ENCODE assay signal across 1 cellular context in genomic region chr4:153020460-153020859, GRCh38.
TF ChIP-seq lines count a peak whose summit lies in the region.

No MANE protein-coding gene starts in this region.

TF ChIP-seq in K562, 482 proteins besides CTCF, POLR2A, EP300 and RAD21:
- TF ChIP-seq ETV1 (tag; conservative IDR thresholded peaks at IDR 0.05; ENCODE audit: low read depth) (no peak), ZNF212 (CRISPR knock-in tag; IDR thresholded peaks at IDR 0.05) (no peak), HNRNPL (IDR thresholded peaks at IDR 0.05; ENCODE audit: low read depth, low read length) (no peak), POLR3A (IDR thresholded peaks at IDR 0.05; ENCODE audit: borderline replicate concordance, extremely low read depth, insufficient read depth, insufficient read length) (no peak), BRD4 (IDR thresholded peaks at IDR 0.05) (no peak), HNRNPH1 (optimal IDR thresholded peaks at IDR 0.05; ENCODE audit: low read depth, low read length) (no peak), E2F6 (IDR thresholded peaks at IDR 0.05; ENCODE audit: borderline replicate concordance in 1 of 2, extremely low read depth in 1 of 2, insufficient read depth in 1 of 2, insufficient read length in 1 of 2, low read depth in 1 of 2, low read length in 1 of 2, poor library complexity in 1 of 2, severe bottlenecking in 1 of 2) (peak in 1 of 2 experiments; percentile 34)
